Comparison of ENCODE assay signal across 3 cellular contexts in the genomic region with DNA sequence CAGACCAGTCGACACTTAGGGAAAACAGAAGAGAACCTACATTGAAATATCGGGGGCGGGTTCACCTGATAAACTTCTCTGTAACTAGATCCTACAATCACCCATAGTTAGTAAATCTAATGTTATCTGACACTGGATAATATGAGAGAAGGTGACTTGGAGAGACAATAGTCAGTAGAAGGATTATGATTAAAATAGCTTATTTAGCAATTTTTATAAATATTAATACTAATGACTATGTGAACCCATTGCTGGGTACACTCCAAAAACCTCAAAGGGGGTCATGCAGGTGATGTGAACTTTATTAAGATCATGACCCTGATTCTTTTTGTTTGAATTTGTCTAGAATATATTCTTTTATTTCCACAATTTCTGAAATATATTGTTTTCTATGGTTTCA.
TF ChIP-seq lines count a peak whose summit lies in the region.

No MANE protein-coding gene starts in this region.

TF ChIP-seq in GM23338, 12 proteins besides CTCF, POLR2A, EP300 and RAD21 (continues in another document):
- TF ChIP-seq ZNF114 (CRISPR knock-in tag; IDR thresholded peaks at IDR 0.05) (no peak), POLR2AphosphoS5 (IDR thresholded peaks at IDR 0.05; ENCODE audit: low read depth) (no peak), EZH2phosphoT487 (IDR thresholded peaks at IDR 0.05; ENCODE audit: unreplicated experiment) (no peak), ZNF331 (CRISPR knock-in tag; IDR thresholded peaks at IDR 0.05; ENCODE audit: low read depth) (no peak), CREB1 (CRISPR knock-in tag; IDR thresholded peaks at IDR 0.05; ENCODE audit: low read depth) (no peak), STAT1 (IDR thresholded peaks at IDR 0.05; ENCODE audit: unreplicated experiment) (no peak), EZH2 (IDR thresholded peaks at IDR 0.05; ENCODE audit: low read depth, unreplicated experiment) (no peak), NANOG (IDR thresholded peaks at IDR 0.05; ENCODE audit: borderline replicate concordance) (no peak)
- TF ChIP-seq, protein P1, sequence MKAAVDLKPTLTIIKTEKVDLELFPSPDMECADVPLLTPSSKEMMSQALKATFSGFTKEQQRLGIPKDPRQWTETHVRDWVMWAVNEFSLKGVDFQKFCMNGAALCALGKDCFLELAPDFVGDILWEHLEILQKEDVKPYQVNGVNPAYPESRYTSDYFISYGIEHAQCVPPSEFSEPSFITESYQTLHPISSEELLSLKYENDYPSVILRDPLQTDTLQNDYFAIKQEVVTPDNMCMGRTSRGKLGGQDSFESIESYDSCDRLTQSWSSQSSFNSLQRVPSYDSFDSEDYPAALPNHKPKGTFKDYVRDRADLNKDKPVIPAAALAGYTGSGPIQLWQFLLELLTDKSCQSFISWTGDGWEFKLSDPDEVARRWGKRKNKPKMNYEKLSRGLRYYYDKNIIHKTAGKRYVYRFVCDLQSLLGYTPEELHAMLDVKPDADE (IDR thresholded peaks at IDR 0.05), result no peak
- TF ChIP-seq, protein P2, sequence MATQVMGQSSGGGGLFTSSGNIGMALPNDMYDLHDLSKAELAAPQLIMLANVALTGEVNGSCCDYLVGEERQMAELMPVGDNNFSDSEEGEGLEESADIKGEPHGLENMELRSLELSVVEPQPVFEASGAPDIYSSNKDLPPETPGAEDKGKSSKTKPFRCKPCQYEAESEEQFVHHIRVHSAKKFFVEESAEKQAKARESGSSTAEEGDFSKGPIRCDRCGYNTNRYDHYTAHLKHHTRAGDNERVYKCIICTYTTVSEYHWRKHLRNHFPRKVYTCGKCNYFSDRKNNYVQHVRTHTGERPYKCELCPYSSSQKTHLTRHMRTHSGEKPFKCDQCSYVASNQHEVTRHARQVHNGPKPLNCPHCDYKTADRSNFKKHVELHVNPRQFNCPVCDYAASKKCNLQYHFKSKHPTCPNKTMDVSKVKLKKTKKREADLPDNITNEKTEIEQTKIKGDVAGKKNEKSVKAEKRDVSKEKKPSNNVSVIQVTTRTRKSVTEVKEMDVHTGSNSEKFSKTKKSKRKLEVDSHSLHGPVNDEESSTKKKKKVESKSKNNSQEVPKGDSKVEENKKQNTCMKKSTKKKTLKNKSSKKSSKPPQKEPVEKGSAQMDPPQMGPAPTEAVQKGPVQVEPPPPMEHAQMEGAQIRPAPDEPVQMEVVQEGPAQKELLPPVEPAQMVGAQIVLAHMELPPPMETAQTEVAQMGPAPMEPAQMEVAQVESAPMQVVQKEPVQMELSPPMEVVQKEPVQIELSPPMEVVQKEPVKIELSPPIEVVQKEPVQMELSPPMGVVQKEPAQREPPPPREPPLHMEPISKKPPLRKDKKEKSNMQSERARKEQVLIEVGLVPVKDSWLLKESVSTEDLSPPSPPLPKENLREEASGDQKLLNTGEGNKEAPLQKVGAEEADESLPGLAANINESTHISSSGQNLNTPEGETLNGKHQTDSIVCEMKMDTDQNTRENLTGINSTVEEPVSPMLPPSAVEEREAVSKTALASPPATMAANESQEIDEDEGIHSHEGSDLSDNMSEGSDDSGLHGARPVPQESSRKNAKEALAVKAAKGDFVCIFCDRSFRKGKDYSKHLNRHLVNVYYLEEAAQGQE (IDR thresholded peaks at IDR 0.05; ENCODE audit: unreplicated experiment), result no peak

TF ChIP-seq in IMR-90, 13 proteins besides CTCF, POLR2A, EP300 and RAD21:
- no peak for TF ChIP-seq FOS (IDR thresholded peaks at IDR 0.05; ENCODE audit: low read depth, low read length)
- TF ChIP-seq, protein P3, sequence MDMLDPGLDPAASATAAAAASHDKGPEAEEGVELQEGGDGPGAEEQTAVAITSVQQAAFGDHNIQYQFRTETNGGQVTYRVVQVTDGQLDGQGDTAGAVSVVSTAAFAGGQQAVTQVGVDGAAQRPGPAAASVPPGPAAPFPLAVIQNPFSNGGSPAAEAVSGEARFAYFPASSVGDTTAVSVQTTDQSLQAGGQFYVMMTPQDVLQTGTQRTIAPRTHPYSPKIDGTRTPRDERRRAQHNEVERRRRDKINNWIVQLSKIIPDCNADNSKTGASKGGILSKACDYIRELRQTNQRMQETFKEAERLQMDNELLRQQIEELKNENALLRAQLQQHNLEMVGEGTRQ (IDR thresholded peaks at IDR 0.05; ENCODE audit: low read depth, low read length), result no peak
- TF ChIP-seq MAFK (IDR thresholded peaks at IDR 0.05; ENCODE audit: low read depth, low read length), result peak; percentile 5; the same call in 1 of the 2 replicates
- no peak for TF ChIP-seq RCOR1 (IDR thresholded peaks at IDR 0.05; ENCODE audit: insufficient replicate concordance, low read length)
TF ChIP-seq in IMR-90: peak in this region for 1.

TF ChIP-seq in K562, 482 proteins besides CTCF, POLR2A, EP300 and RAD21:
- TF ChIP-seq MAFG (tag; conservative IDR thresholded peaks at IDR 0.05), result 0 out of 2 replicates have a peak, but pooled peaks have one; percentile 18
- TF ChIP-seq C11orf30 (IDR thresholded peaks at IDR 0.05; ENCODE audit: low read depth), result no peak
